In the genomic region with DNA sequence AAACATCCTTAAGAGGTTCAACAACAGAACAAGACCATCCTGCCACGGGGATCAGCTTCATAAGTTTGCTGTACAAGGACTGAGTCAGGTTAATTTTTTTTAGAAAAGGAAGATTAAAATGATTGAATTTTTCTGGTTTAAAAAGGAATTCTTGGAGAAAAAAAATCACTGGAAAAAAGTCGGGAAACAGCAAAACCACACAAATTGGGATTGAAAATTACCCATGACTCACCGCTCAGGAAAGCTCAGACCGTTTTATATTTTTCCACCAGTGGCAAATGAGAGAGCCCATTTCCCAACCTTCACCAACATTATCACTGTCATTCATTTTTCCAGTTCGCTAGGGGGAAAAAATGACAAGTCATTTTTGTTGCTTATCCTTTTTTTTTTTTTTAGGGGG, we compare ENCODE assay signal across 21 cellular contexts. TPM values are rescaled to one million over a fixed set of nuclear protein-coding genes. Genes with fewer than 3 reads are reported as not detected.
DNase-seq lines count a peak whose midpoint lies in the region; ATAC-seq, FAIRE-seq and TF ChIP-seq lines count a peak whose summit lies in the region.
"Had no signal": no experiment of that assay in that cellular context is flagged by ENCODE, and none has a peak within 500 bp of the region (broad histone marks: within the 10 kb centered on the region; RNA-seq: fewer than 3 reads in every experiment).

No MANE protein-coding gene starts in this region.

- H3K4me3 ChIP-seq in fibroblast of mammary gland (ENCODE audit: control insufficient read depth, low read depth, low read length) (no peak overlapping the region), right atrium auricular region (no peak overlapping the region)
- H3K4me3 ChIP-seq: GM12878, GM23338 had no signal

- H3K4me1 ChIP-seq in right atrium auricular region, result peaks cover 0 to 4% of the 10 kb centered on the region in 2 donors

- DNase-seq in EH (ENCODE audit: low read depth) (peak; percentile 68), RCC 7860 (ENCODE audit: low spot score) (peak; percentile 24), fibroblast of mammary gland (ENCODE audit: low read depth) (peak; percentile 52), stromal cell of bone marrow (ENCODE audit: low read depth) (peak; percentile 67), right atrium auricular region (ENCODE audit: low spot score) (no peak), NCI-H1436 treated with DMSO at 0.1 percent for 48 hours (lab: John Stamatoyannopoulos, UW) (no peak)
- DNase-seq: COR-L47, DMS153, MV-4-11, NCI-H1417 treated with DMSO at 0.1 percent for 48 hours, NCI-H2029 treated with DMSO at 0.1 percent for 48 hours, NCI-H510A, NCI-H774, SK-N-SH, T-cell had no signal

- H3K27me3 ChIP-seq in right atrium auricular region, result no peaks in the 10 kb centered on the region

- H3K9me3 ChIP-seq in right atrium auricular region, result no peaks in the 10 kb centered on the region
- H3K9me3 ChIP-seq: SK-N-SH had no signal

- peak; percentile 86 for FAIRE-seq in RCC 7860 (lab: Jason Lieb, UNC)
- FAIRE-seq: GM12878, HTR-8/SVneo had no signal

- no peak for ATAC-seq in GM19351 (IDR thresholded peaks at IDR 0.05; ENCODE audit: unreplicated experiment)
- ATAC-seq: GM12878, GM23338, Right ventricle myocardium inferior, T-cell had no signal

- TF ChIP-seq CTCF in fibroblast of mammary gland (conservative IDR thresholded peaks at IDR 0.05; ENCODE audit: control insufficient read depth, insufficient read depth, low read depth, low read length) (no peak), right atrium auricular region (IDR thresholded peaks at IDR 0.05) (no peak)

- H3K27ac ChIP-seq in right atrium auricular region, result no peak overlapping the region
- H3K27ac ChIP-seq: HL-60 had no signal

- no peaks in the 10 kb centered on the region for H3K36me3 ChIP-seq in right atrium auricular region

RNA-seq across cellular contexts. Expression of a gene that starts 46.6 kb away (rescaled TPM):
- 10 to 100 TPM; 15.4 to 21.8 TPM for total RNA-seq in right atrium auricular region

RNA-seq across cellular contexts. Expression of a gene that starts 46.7 kb away (rescaled TPM):
- total RNA-seq in right atrium auricular region, result 10 to 100 TPM; 37.3 to 49.5 TPM

Comparison
In these comparisons a context has a peak if more than half of its experiments do, and no peak if none do; other contexts are left out.
1. DNase-seq: peak in EH (single experiment), RCC 7860 (single experiment), fibroblast of mammary gland (single experiment) and stromal cell of bone marrow (single experiment); none in right atrium auricular region (single experiment) and NCI-H1436 treated with DMSO at 0.1 percent for 48 hours (single experiment).